In genomic region chr15:93467327-93467726, GRCh38 we compare ENCODE assay signal across 12 cellular contexts.
DNase-seq lines count a peak whose midpoint lies in the region; ATAC-seq and TF ChIP-seq lines count a peak whose summit lies in the region.
"Had no signal": no experiment of that assay in that cellular context is flagged by ENCODE, and none has a peak within 500 bp of the region (broad histone marks: within the 10 kb centered on the region; RNA-seq: fewer than 3 reads in every experiment).

No MANE protein-coding gene starts in this region.

- no peaks in the 10 kb centered on the region for H3K9me3 ChIP-seq in esophagus squamous epithelium
- H3K9me3 ChIP-seq: ovary had no signal

- POLR2A ChIA-PET in GM10248 (lab: Yijun Ruan, JAX), result no interaction called here

- in situ Hi-C loops in G401 (cut with HindIII; ENCODE audit: low sequenced_read_pairs), result no loop called here

- H3K27me3 ChIP-seq in esophagus squamous epithelium, result no peaks in the 10 kb centered on the region
- H3K27me3 ChIP-seq: ovary had no signal

- H3K4me1 ChIP-seq in esophagus squamous epithelium, result peaks cover 0 to 32% (median 13%) of the 10 kb centered on the region in 3 donors

- no peak for ATAC-seq in HG03457 (IDR thresholded peaks at IDR 0.05; ENCODE audit: unreplicated experiment)

- intact Hi-C loops in esophagus squamous epithelium (cut with DNase I), result no loop called here

- CTCF ChIA-PET in GM10248 (lab: Yijun Ruan, JAX), result no interaction called here

- no peaks in the 10 kb centered on the region for H3K36me3 ChIP-seq in esophagus squamous epithelium
- H3K36me3 ChIP-seq: ovary had no signal

- H3K4me3 ChIP-seq in esophagus squamous epithelium, result no peak overlapping the region
- H3K4me3 ChIP-seq: ovary had no signal

- WGBS in esophagus squamous epithelium, 2 donors, result 8 to 23% methylated on average over 3 of the region's 3 CpGs

- peak overlapping the region in 3 of 4 donors; percentile 11 to 60 (median 29) for H3K27ac ChIP-seq in esophagus squamous epithelium
- H3K27ac ChIP-seq: ovary had no signal

- TF ChIP-seq POLR2A in esophagus squamous epithelium (IDR thresholded peaks at IDR 0.05), result no peak

- DNase-seq in G401 (ENCODE audit: low spot score) (peak; percentile 81), NCI-H2171 treated with DMSO at 0.1 percent for 48 hours (lab: John Stamatoyannopoulos, UW) (peak; percentile 97), esophagus squamous epithelium (lab: John Stamatoyannopoulos, UW) (no peak), pons (ENCODE audit: low spot score) (peak; percentile 11), GDM1 (lab: John Stamatoyannopoulos, UW) (no peak), GM10248 (ENCODE audit: extremely low spot score) (no peak), midbrain (lab: John Stamatoyannopoulos, UW) (no peak)
- DNase-seq: Calu3, hippocampal formation, KBM-7 had no signal

- TF ChIP-seq CTCF in esophagus squamous epithelium (IDR thresholded peaks at IDR 0.05) (no peak), GM10248 (IDR thresholded peaks at IDR 0.05; ENCODE audit: control extremely low read depth, extremely low read depth, low read depth, missing control alignments) (no peak)

Comparison
In these comparisons a context has a peak if more than half of its experiments do, and no peak if none do; other contexts are left out.
1. DNase-seq: peak in G401 (single experiment), NCI-H2171 treated with DMSO at 0.1 percent for 48 hours (single experiment) and pons (single experiment); none in esophagus squamous epithelium (single experiment), GDM1 (single experiment), GM10248 (single experiment) and midbrain (single experiment).